In genomic region chrX:39497717-39498265, GRCh38 we compare ENCODE assay signal across 22 cellular contexts.
DNase-seq lines count a peak whose midpoint lies in the region; ATAC-seq and TF ChIP-seq lines count a peak whose summit lies in the region.
"Had no signal": no experiment of that assay in that cellular context is flagged by ENCODE, and none has a peak within 500 bp of the region (broad histone marks: within the 10 kb centered on the region; RNA-seq: fewer than 3 reads in every experiment).

No MANE protein-coding gene starts in this region.

- no peak overlapping the region for H3K27ac Mint-ChIP-seq in glutamatergic neuron (ENCODE audit: unreplicated experiment)
- H3K27ac Mint-ChIP-seq: activated CD8-positive, alpha-beta T cell treated with anti-CD3 and anti-CD28 coated beads, Interleukin-2, amount 10 ng/mL, durations not matched to agents 7 days and 5 days; IgD-negative memory B cell; neural progenitor cell had no signal

- H3K36me3 Mint-ChIP-seq in glutamatergic neuron (ENCODE audit: unreplicated experiment) = no peaks in the 10 kb centered on the region
- H3K36me3 Mint-ChIP-seq: neural progenitor cell had no signal

- no peak for TF ChIP-seq CTCF in glutamatergic neuron (IDR thresholded peaks at IDR 0.05; ENCODE audit: partially characterized antibody, unreplicated experiment)

- H3K4me1 Mint-ChIP-seq in glutamatergic neuron (ENCODE audit: low read depth, unreplicated experiment) = no peaks in the 10 kb centered on the region
- H3K4me1 Mint-ChIP-seq: neural progenitor cell had no signal

- H3K27me3 Mint-ChIP-seq in glutamatergic neuron (ENCODE audit: unreplicated experiment) = peaks cover 3% of the 10 kb centered on the region

- H3K4me3 Mint-ChIP-seq in glutamatergic neuron (ENCODE audit: unreplicated experiment) = no peak overlapping the region
- H3K4me3 Mint-ChIP-seq: activated CD8-positive, alpha-beta T cell treated with anti-CD3 and anti-CD28 coated beads, Interleukin-2, amount 10 ng/mL, durations not matched to agents 7 days and 5 days; IgD-negative memory B cell; neural progenitor cell had no signal

- no peaks in the 10 kb centered on the region for H3K9me3 Mint-ChIP-seq in glutamatergic neuron (ENCODE audit: unreplicated experiment)
- H3K9me3 Mint-ChIP-seq: IgD-negative memory B cell had no signal

- DNase-seq in D341Med (ENCODE audit: low spot score) = peak; percentile 52
- peak; percentile 68 for DNase-seq in NCI-H146 (lab: John Stamatoyannopoulos, UW)
- DNase-seq in NCI-H82 (lab: John Stamatoyannopoulos, UW) = peak; percentile 90
- peak; percentile 16 for DNase-seq in cerebellar cortex (ENCODE audit: low spot score)
- no peak for DNase-seq in COR-L47 (lab: John Stamatoyannopoulos, UW)
- DNase-seq in glutamatergic neuron = no peak
- no peak for DNase-seq in DMS153 (lab: John Stamatoyannopoulos, UW)
- DNase-seq: activated CD4-positive, alpha-beta T cell treated with anti-CD3 and anti-CD28 coated beads for 1 hour; activated CD8-positive, alpha-beta T cell treated with anti-CD3 and anti-CD28 coated beads, Interleukin-2, amount 10 ng/mL, durations not matched to agents 7 days and 5 days; activated naive CD4-positive, alpha-beta T cell treated with Interleukin-2 at 50 U/mL for 16 hours; amniotic stem cell; C1 segment of cervical spinal cord; esophagus squamous epithelium; gastrocnemius medialis; GDM1; stomach; SW 1271; transverse colon had no signal

- no peak for ATAC-seq in HG03442 (IDR thresholded peaks at IDR 0.05; ENCODE audit: unreplicated experiment)
- ATAC-seq: activated CD8-positive, alpha-beta T cell treated with anti-CD3 and anti-CD28 coated beads, Interleukin-2, amount 10 ng/mL, durations not matched to agents 7 days and 5 days; gastrocnemius medialis; sciatic nerve had no signal

Comparison
In these comparisons a context has a peak if more than half of its experiments do, and no peak if none do; other contexts are left out.
1. DNase-seq: peak in D341Med (single experiment), NCI-H146 (single experiment), NCI-H82 (single experiment) and cerebellar cortex (single experiment); none in COR-L47 (single experiment), glutamatergic neuron (single experiment) and DMS153 (single experiment).